Comparison of ENCODE assay signal across 8 cellular contexts in the genomic region with DNA sequence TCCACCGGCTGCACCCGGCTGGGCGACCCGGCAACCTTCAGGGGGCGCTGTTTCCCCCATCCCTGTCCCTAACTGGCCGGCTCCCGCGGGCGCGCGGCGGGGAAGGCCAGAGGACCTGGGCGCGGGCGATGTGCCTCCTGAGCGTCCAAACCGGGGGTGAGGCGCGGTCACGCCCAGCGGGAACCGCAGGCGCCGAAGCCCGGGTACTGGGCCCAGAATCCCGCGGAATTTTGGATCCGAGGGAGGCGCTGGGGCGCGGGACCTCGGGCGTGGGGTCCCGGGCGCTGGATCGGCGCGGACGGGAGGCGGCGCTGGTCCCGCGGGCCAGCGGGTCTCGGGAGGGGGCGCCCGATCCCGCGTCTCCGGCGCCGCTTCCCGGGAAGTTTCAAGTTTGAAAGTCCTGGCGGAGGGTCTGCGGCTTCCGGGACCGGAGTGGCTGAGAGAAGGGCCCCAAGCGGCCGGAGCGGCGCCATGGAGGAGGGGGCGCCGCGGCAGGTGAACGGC. TPM values are rescaled to one million over a fixed set of nuclear protein-coding genes. Genes with fewer than 3 reads are reported as not detected.
DNase-seq lines count a peak whose midpoint lies in the region; FAIRE-seq and TF ChIP-seq lines count a peak whose summit lies in the region.

A gene (plus strand): TSS at position 59 of the 504 bp plus-strand sequence. CDS start 413 bp downstream, at position 472.

- peak in 1 of 2 donors; percentile 13 for TF ChIP-seq POLR2A in suprapubic skin (IDR thresholded peaks at IDR 0.05)

- peak within 1 kb of the TSS; percentile 90 for H3K4me3 ChIP-seq in HUES64 (ENCODE audit: low read length)
- H3K4me3 ChIP-seq in suprapubic skin: peak within 1 kb of the TSS; percentile 91

- H3K27me3 ChIP-seq in HUES64 (ENCODE audit: insufficient read depth, low read length) (no peaks in the 10 kb centered on the region), suprapubic skin (no peaks in the 10 kb centered on the region)

- H3K9ac ChIP-seq in HUES64 (ENCODE audit: low read depth, low read length): peak within 1 kb of the TSS; percentile 88

- H3K9me3 ChIP-seq in HUES64 (ENCODE audit: insufficient read depth, low read depth, low read length) (no peaks in the 10 kb centered on the region), suprapubic skin (no peaks in the 10 kb centered on the region)

- no peak for TF ChIP-seq EP300 in suprapubic skin (IDR thresholded peaks at IDR 0.05)

- WGBS in HUES64: under 1% methylated on average over 65 of the region's 65 CpGs
- no CpG with 5 or more reads among the region's 65 CpGs for WGBS in suprapubic skin

- DNase-seq in D721Med (ENCODE audit: insufficient read length, low spot score) (peak; percentile 97), GM20000 (ENCODE audit: low spot score) (peak; percentile 97), SHP77 (lab: John Stamatoyannopoulos, UW) (peak; percentile 65 to 84), activated gamma-delta T cell treated with Interleukin-2 at 50 U/mL for 16 hours (peak; percentile 86), frontal cortex (ENCODE audit: low spot score in 2 of 2) (peak; percentile 84 to 93), nucleus accumbens (lab: John Stamatoyannopoulos, UW) (peak in 46 of 56 donors; percentile 12 to 82 (median 46)), suprapubic skin (ENCODE audit: low spot score in 2 of 2) (peak in 1 of 2 donors; percentile 92)

- H3K4me1 ChIP-seq in HUES64 (ENCODE audit: insufficient read depth, low read length) (no peaks in the 10 kb centered on the region), suprapubic skin (peaks cover 16% of the 10 kb centered on the region)

- FAIRE-seq in D721Med (lab: Jason Lieb, UNC): no peak
- FAIRE-seq in frontal cortex (lab: Jason Lieb, UNC): no peak

- H3K36me3 ChIP-seq in HUES64 (ENCODE audit: insufficient read depth, low read length) (peaks cover 10% of the 10 kb centered on the region), suprapubic skin (no peaks in the 10 kb centered on the region)

- TF ChIP-seq CTCF in D721Med (IDR thresholded peaks at IDR 0.05; ENCODE audit: insufficient read depth, missing control alignments) (peak; percentile 58), GM20000 (IDR thresholded peaks at IDR 0.05; ENCODE audit: extremely low read depth, missing control alignments) (peak; percentile 80), suprapubic skin (IDR thresholded peaks at IDR 0.05) (peak; percentile 66 to 88)

- H3K27ac ChIP-seq in HUES64 (ENCODE audit: low read depth, low read length) (peak within 1 kb of the TSS; percentile 80), suprapubic skin (peak within 1 kb of the TSS; percentile 81)

RNA-seq across cellular contexts. Expression of the gene that starts here (rescaled TPM):
- polyA plus RNA-seq in HUES64 (2013, experiment 1 of 2): 8.8 TPM
- 10.6 TPM for polyA plus RNA-seq in HUES64 (2013, experiment 2 of 2)
- total RNA-seq in frontal cortex: 0.41 TPM
- 1 to 10 TPM; 3.4 to 6.0 (median 4.4) TPM for total RNA-seq in suprapubic skin

Comparison
In these comparisons a context has a peak if more than half of its experiments do, and no peak if none do; other contexts are left out.
1. Peak in DNase-seq in frontal cortex; RNA of the gene not detected or under 1 TPM.